In genomic region chr3:69896095-69896494, GRCh38 we compare ENCODE assay signal across 23 cellular contexts.
A peak's percentile ranks its signal among the peaks of the same experiment; 100 is the strongest.
DNase-seq lines count a peak whose midpoint lies in the region; ATAC-seq and TF ChIP-seq lines count a peak whose summit lies in the region.
"Had no signal": no experiment of that assay in that cellular context is flagged by ENCODE, and none has a peak within 500 bp of the region (broad histone marks: within the 10 kb centered on the region; RNA-seq: fewer than 3 reads in every experiment).

No MANE protein-coding gene starts in this region.

- H3K27ac ChIP-seq in neural progenitor cell, result no peak overlapping the region
- H3K27ac ChIP-seq in aorta (ENCODE audit: low read depth in 1 of 2, low read length in 2 of 2), result no peak overlapping the region
- H3K27ac ChIP-seq: 22Rv1, A549, BLaER1 had no signal

- H3K36me3 ChIP-seq in neural progenitor cell (no peaks in the 10 kb centered on the region), aorta (ENCODE audit: control insufficient read depth in 1 of 2, insufficient read depth in 2 of 2, low read length in 1 of 2) (no peaks in the 10 kb centered on the region)
- H3K36me3 ChIP-seq: BE2C, BLaER1 had no signal

- no peaks in the 10 kb centered on the region for H3K9me3 ChIP-seq in neural progenitor cell (ENCODE audit: low read depth)
- no peaks in the 10 kb centered on the region for H3K9me3 ChIP-seq in aorta (ENCODE audit: control insufficient read depth, low read length)
- H3K9me3 ChIP-seq: A549, BE2C, BLaER1 had no signal

- H3K9ac ChIP-seq in neural progenitor cell, result no peak overlapping the region
- H3K9ac ChIP-seq: BLaER1 had no signal

- H4K20me1 ChIP-seq in neural progenitor cell (ENCODE audit: low read depth), result no peaks in the 10 kb centered on the region
- H4K20me1 ChIP-seq: BLaER1 had no signal

- DNase-seq in medulla oblongata (ENCODE audit: extremely low spot score), result peak; percentile 44
- DNase-seq in neural progenitor cell (ENCODE audit: low spot score), result no peak
- DNase-seq in superior temporal gyrus (ENCODE audit: extremely low spot score), result peak; percentile 63
- DNase-seq in AML-193 (lab: John Stamatoyannopoulos, UW), result no peak
- no peak for DNase-seq in aorta
- DNase-seq: BE2C; C1 segment of cervical spinal cord; CD4-positive, alpha-beta memory T cell; CD4-positive, CD25-positive, alpha-beta regulatory T cell; CD8-positive, alpha-beta memory T cell; COR-L47; DMS 273 treated with DMSO at 0.1 percent for 48 hours; DMS153; DMS53; DMS79; DND-41; EL; GDM1 had no signal

- peaks cover 10% of the 10 kb centered on the region for H3K4me1 ChIP-seq in neural progenitor cell
- no peaks in the 10 kb centered on the region for H3K4me1 ChIP-seq in aorta (ENCODE audit: control insufficient read depth in 1 of 2, insufficient read depth in 2 of 2, low read length in 2 of 2)
- H3K4me1 ChIP-seq: BE2C, BLaER1 had no signal

- no peak for ATAC-seq in aorta (ENCODE audit: low FRiP score)
- ATAC-seq: A549, GM12878 had no signal

- H3K9me3 Mint-ChIP-seq in neural progenitor cell, result no peaks in the 10 kb centered on the region

- no peaks in the 10 kb centered on the region for H3K27me3 ChIP-seq in neural progenitor cell
- H3K27me3 ChIP-seq in aorta (ENCODE audit: control insufficient read depth in 1 of 2, insufficient read depth in 2 of 2, low read length in 1 of 2), result no peaks in the 10 kb centered on the region
- H3K27me3 ChIP-seq: BE2C, BLaER1 had no signal

- no peaks in the 10 kb centered on the region for H3K36me3 Mint-ChIP-seq in neural progenitor cell
- H3K36me3 Mint-ChIP-seq: CD4-positive, alpha-beta memory T cell; CD4-positive, CD25-positive, alpha-beta regulatory T cell; CD8-positive, alpha-beta memory T cell had no signal

- peaks cover 7% of the 10 kb centered on the region for H3K4me1 Mint-ChIP-seq in neural progenitor cell
- H3K4me1 Mint-ChIP-seq: CD14-positive monocyte; CD4-positive, alpha-beta memory T cell; CD4-positive, CD25-positive, alpha-beta regulatory T cell; CD8-positive, alpha-beta memory T cell had no signal

- intact Hi-C loops in aorta (cut with DNase I), result no loop called here

- H3K4me3 Mint-ChIP-seq in neural progenitor cell, result no peak overlapping the region
- H3K4me3 Mint-ChIP-seq: CD14-positive monocyte; CD4-positive, alpha-beta memory T cell; CD4-positive, CD25-positive, alpha-beta regulatory T cell; CD8-positive, alpha-beta memory T cell had no signal

- peak overlapping the region; percentile 34 for H2AFZ ChIP-seq in neural progenitor cell (replicated peaks)

- H3K4me3 ChIP-seq in neural progenitor cell (no peak overlapping the region), aorta (ENCODE audit: low read length in 2 of 2) (no peak overlapping the region)
- H3K4me3 ChIP-seq: A549, BLaER1, GM12878 had no signal

- H3K4me2 ChIP-seq in neural progenitor cell, result no peak overlapping the region
- H3K4me2 ChIP-seq: A549, BLaER1 had no signal

- H3K79me2 ChIP-seq in neural progenitor cell (ENCODE audit: low read depth), result no peaks in the 10 kb centered on the region

- no peaks in the 10 kb centered on the region for H3K27me3 Mint-ChIP-seq in neural progenitor cell (ENCODE audit: insufficient read depth, low read depth)
- H3K27me3 Mint-ChIP-seq: CD4-positive, alpha-beta memory T cell; CD4-positive, CD25-positive, alpha-beta regulatory T cell; CD8-positive, alpha-beta memory T cell had no signal

- 87 to 94% methylated on average over 1 of the region's 1 CpG for WGBS in aorta, 2 donors

- no peak overlapping the region for H3K27ac Mint-ChIP-seq in neural progenitor cell
- H3K27ac Mint-ChIP-seq: CD14-positive monocyte; CD4-positive, alpha-beta memory T cell; CD4-positive, CD25-positive, alpha-beta regulatory T cell; CD8-positive, alpha-beta memory T cell had no signal

- TF ChIP-seq CTCF in neural progenitor cell (IDR thresholded peaks at IDR 0.05), result no peak

- H3F3A ChIP-seq in neural progenitor cell (ENCODE audit: low read depth), result no peaks in the 10 kb centered on the region

Comparison
In these comparisons a context has a peak if more than half of its experiments do, and no peak if none do; other contexts are left out.
1. DNase-seq: peak in medulla oblongata (single experiment) and superior temporal gyrus (single experiment); none in neural progenitor cell (single experiment), AML-193 (0 of 2) and aorta (0 of 2).